In the genomic region with DNA sequence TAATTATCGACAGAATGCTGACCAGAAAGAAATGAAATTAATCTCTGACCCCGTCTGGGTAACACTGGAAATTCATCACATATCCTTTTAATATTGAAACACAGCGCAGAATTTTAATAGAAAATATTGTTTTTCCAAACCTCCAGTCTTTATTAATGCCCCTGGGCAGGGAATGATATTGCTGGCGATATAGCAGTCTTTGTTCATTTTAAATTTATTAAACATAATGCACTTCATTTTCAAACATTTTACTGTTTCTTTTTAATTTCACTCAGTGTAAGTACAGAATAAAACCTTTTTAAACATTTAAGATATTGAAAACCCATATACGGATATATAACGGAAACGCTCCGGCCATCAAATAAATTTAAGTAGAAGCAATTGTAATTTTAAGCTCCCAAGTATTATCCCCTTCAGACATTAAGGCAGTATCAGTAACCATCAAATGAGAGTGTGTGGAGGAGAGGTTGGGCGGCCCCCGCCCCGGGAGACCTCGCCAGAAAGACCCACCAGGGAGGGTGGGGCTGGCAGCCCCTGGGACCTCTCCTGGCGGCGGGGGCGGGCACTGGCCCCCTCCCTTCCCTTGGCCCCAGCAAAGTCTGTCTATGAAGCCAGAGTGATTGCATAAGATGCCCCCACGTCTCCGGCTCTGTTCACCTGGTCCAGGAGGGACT, we compare ENCODE assay signal across 3 cellular contexts.
TF ChIP-seq lines count a peak whose summit lies in the region.

No MANE protein-coding gene starts in this region.

TF ChIP-seq in GM23338, 12 proteins besides CTCF, POLR2A, EP300 and RAD21 (continues in another document):
- TF ChIP-seq JUNB (IDR thresholded peaks at IDR 0.05; ENCODE audit: unreplicated experiment), result no peak
- TF ChIP-seq CREB1 (CRISPR knock-in tag; IDR thresholded peaks at IDR 0.05; ENCODE audit: low read depth), result no peak
- TF ChIP-seq ZNF114 (CRISPR knock-in tag; IDR thresholded peaks at IDR 0.05), result no peak
- no peak for TF ChIP-seq EZH2phosphoT487 (IDR thresholded peaks at IDR 0.05; ENCODE audit: unreplicated experiment)
- TF ChIP-seq EZH2 (IDR thresholded peaks at IDR 0.05; ENCODE audit: low read depth, unreplicated experiment), result peak; percentile 98
- TF ChIP-seq ZNF331 (CRISPR knock-in tag; IDR thresholded peaks at IDR 0.05; ENCODE audit: low read depth), result no peak
- TF ChIP-seq, protein P1, sequence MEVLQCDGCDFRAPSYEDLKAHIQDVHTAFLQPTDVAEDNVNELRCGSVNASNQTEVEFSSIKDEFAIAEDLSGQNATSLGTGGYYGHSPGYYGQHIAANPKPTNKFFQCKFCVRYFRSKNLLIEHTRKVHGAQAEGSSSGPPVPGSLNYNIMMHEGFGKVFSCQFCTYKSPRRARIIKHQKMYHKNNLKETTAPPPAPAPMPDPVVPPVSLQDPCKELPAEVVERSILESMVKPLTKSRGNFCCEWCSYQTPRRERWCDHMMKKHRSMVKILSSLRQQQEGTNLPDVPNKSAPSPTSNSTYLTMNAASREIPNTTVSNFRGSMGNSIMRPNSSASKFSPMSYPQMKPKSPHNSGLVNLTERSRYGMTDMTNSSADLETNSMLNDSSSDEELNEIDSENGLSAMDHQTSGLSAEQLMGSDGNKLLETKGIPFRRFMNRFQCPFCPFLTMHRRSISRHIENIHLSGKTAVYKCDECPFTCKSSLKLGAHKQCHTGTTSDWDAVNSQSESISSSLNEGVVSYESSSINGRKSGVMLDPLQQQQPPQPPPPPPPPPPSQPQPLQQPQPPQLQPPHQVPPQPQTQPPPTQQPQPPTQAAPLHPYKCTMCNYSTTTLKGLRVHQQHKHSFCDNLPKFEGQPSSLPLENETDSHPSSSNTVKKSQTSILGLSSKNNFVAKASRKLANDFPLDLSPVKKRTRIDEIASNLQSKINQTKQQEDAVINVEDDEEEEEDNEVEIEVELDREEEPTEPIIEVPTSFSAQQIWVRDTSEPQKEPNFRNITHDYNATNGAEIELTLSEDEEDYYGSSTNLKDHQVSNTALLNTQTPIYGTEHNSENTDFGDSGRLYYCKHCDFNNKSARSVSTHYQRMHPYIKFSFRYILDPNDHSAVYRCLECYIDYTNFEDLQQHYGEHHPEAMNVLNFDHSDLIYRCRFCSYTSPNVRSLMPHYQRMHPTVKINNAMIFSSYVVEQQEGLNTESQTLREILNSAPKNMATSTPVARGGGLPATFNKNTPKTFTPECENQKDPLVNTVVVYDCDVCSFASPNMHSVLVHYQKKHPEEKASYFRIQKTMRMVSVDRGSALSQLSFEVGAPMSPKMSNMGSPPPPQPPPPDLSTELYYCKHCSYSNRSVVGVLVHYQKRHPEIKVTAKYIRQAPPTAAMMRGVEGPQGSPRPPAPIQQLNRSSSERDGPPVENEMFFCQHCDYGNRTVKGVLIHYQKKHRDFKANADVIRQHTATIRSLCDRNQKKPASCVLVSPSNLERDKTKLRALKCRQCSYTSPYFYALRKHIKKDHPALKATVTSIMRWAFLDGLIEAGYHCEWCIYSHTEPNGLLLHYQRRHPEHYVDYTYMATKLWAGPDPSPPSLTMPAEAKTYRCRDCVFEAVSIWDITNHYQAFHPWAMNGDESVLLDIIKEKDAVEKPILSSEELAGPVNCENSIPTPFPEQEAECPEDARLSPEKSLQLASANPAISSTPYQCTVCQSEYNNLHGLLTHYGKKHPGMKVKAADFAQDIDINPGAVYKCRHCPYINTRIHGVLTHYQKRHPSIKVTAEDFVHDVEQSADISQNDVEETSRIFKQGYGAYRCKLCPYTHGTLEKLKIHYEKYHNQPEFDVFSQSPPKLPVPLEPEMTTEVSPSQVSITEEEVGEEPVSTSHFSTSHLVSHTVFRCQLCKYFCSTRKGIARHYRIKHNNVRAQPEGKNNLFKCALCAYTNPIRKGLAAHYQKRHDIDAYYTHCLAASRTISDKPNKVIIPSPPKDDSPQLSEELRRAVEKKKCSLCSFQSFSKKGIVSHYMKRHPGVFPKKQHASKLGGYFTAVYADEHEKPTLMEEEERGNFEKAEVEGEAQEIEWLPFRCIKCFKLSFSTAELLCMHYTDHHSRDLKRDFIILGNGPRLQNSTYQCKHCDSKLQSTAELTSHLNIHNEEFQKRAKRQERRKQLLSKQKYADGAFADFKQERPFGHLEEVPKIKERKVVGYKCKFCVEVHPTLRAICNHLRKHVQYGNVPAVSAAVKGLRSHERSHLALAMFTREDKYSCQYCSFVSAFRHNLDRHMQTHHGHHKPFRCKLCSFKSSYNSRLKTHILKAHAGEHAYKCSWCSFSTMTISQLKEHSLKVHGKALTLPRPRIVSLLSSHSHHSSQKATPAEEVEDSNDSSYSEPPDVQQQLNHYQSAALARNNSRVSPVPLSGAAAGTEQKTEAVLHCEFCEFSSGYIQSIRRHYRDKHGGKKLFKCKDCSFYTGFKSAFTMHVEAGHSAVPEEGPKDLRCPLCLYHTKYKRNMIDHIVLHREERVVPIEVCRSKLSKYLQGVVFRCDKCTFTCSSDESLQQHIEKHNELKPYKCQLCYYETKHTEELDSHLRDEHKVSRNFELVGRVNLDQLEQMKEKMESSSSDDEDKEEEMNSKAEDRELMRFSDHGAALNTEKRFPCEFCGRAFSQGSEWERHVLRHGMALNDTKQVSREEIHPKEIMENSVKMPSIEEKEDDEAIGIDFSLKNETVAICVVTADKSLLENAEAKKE (CRISPR knock-in tag; IDR thresholded peaks at IDR 0.05), result no peak

TF ChIP-seq in H1, 55 proteins besides CTCF, POLR2A, EP300 and RAD21:
- TF ChIP-seq KDM5A (IDR thresholded peaks at IDR 0.05; ENCODE audit: low read length) (no peak), SUZ12 (IDR thresholded peaks at IDR 0.05; ENCODE audit: low read length) (no peak), BACH1 (IDR thresholded peaks at IDR 0.05; ENCODE audit: low read length) (no peak)

TF ChIP-seq in neural cell, 6 proteins besides CTCF, POLR2A, EP300 and RAD21:
- no peak for TF ChIP-seq SMC3 (conservative IDR thresholded peaks at IDR 0.05; ENCODE audit: poor library complexity)
- no peak for TF ChIP-seq MXI1 (conservative IDR thresholded peaks at IDR 0.05; ENCODE audit: poor library complexity, severe bottlenecking)
- TF ChIP-seq TAF1 (IDR thresholded peaks at IDR 0.05; ENCODE audit: low read depth), result no peak
- TF ChIP-seq EZH2 (IDR thresholded peaks at IDR 0.05; ENCODE audit: borderline replicate concordance, insufficient read depth, low read length, poor library complexity, severe bottlenecking), result peak; percentile 67
